33 cellular contexts compared by ENCODE assay signal in genomic region chr5:167849874-167850273, GRCh38.
"Had no signal": no experiment of that assay in that cellular context is flagged by ENCODE, and none has a peak within 500 bp of the region (broad histone marks: within the 10 kb centered on the region; RNA-seq: fewer than 3 reads in every experiment).

No MANE protein-coding gene starts in this region.

- H3K9me3 ChIP-seq: adrenal gland, body of pancreas, colonic mucosa, esophagus muscularis mucosa had no signal

- FAIRE-seq: frontal cortex had no signal

- H3K4me3 Mint-ChIP-seq: activated B cell treated with CpG ODN at 0.5 μM for 24 hours; activated CD4-positive, alpha-beta memory T cell treated with anti-CD3 and anti-CD28 coated beads for 36 hours; activated CD8-positive, alpha-beta memory T cell treated with anti-CD3 and anti-CD28 coated beads, Interleukin-2, amount 10 ng/mL, durations not matched to agents 7 days and 5 days; activated CD8-positive, alpha-beta T cell treated with anti-CD3 and anti-CD28 coated beads, Interleukin-2, amount 10 ng/mL, durations not matched to agents 7 days and 5 days; activated naive CD4-positive, alpha-beta T cell treated with anti-CD3 and anti-CD28 coated beads for 36 hours; activated naive CD4-positive, alpha-beta T cell treated with anti-CD3 and anti-CD28 coated beads, Interleukin-2, amount 50 U/mL, for 24 hours; activated naive CD8-positive, alpha-beta T cell treated with anti-CD3 and anti-CD28 coated beads for 36 hours; activated naive CD8-positive, alpha-beta T cell treated with anti-CD3 and anti-CD28 coated beads, Interleukin-2, amount 50 U/mL, for 24 hours; activated T-helper 1 cell treated with anti-CD3 and anti-CD28 coated beads, Interleukin-12 subunit alpha, Interleukin-12 subunit beta, Interleukin-2, Interleukin-4 antibody, amounts not matched to agents 30 ng/mL and 10 ng/mL and 1 ng/mL, durations not matched to agents 14 hours and 24 hours and 36 hours; T-helper 17 cell; T-helper 2 cell treated with Interferon-gamma antibody and Interleukin-4, amounts not matched to agents 5 μg/mL and 100 μg/mL, for 36 hours had no signal

- DNase-seq: activated B cell treated with CpG ODN at 0.5 μM for 24 hours; activated CD4-positive, alpha-beta memory T cell treated with anti-CD3 and anti-CD28 coated beads for 36 hours; activated CD4-positive, alpha-beta T cell treated with anti-CD3 and anti-CD28 coated beads for 48 hours; activated CD4-positive, alpha-beta T cell treated with anti-CD3 and anti-CD28 coated beads, Interleukin-2, amount 50 U/mL, for 1 hour; activated CD8-positive, alpha-beta memory T cell treated with anti-CD3 and anti-CD28 coated beads, Interleukin-2, amount 10 ng/mL, durations not matched to agents 7 days and 5 days; activated CD8-positive, alpha-beta memory T cell treated with anti-CD3 and anti-CD28 coated beads, Interleukin-2, amount 50 U/mL, for 4 hours; activated CD8-positive, alpha-beta T cell treated with anti-CD3 and anti-CD28 coated beads, Interleukin-2, amount 10 ng/mL, durations not matched to agents 7 days and 5 days; activated effector memory CD4-positive, alpha-beta T cell treated with anti-CD3 and anti-CD28 coated beads, Interleukin-2, amount 50 U/mL, for 16 hours; activated naive CD4-positive, alpha-beta T cell treated with anti-CD3 and anti-CD28 coated beads for 36 hours; activated naive CD8-positive, alpha-beta T cell treated with anti-CD3 and anti-CD28 coated beads for 36 hours; activated naive CD8-positive, alpha-beta T cell treated with anti-CD3 and anti-CD28 coated beads, Interleukin-2, amount 50 U/mL, for 24 hours; activated T-cell treated with anti-CD3 and anti-CD28 coated beads, Interleukin-2, amount 50 U/mL, for 1 hour; activated T-cell treated with anti-CD3 and anti-CD28 coated beads, Interleukin-2, amount 50 U/mL, for 48 hours; adrenal gland; amygdala; aorta; body of pancreas; caudate nucleus; colonic mucosa; effector memory CD4-positive, alpha-beta T cell; erythroblast; foreskin fibroblast; head of caudate nucleus; T-helper 1 cell; T-helper 17 cell; T1000; WERI-Rb-1 had no signal

- H3K4me1 Mint-ChIP-seq: activated B cell treated with CpG ODN at 0.5 μM for 24 hours; activated CD8-positive, alpha-beta memory T cell treated with anti-CD3 and anti-CD28 coated beads, Interleukin-2, amount 10 ng/mL, durations not matched to agents 7 days and 5 days; activated naive CD4-positive, alpha-beta T cell treated with anti-CD3 and anti-CD28 coated beads, Interleukin-2, amount 50 U/mL, for 24 hours; activated naive CD8-positive, alpha-beta T cell treated with anti-CD3 and anti-CD28 coated beads for 36 hours; activated naive CD8-positive, alpha-beta T cell treated with anti-CD3 and anti-CD28 coated beads, Interleukin-2, amount 50 U/mL, for 24 hours; T-helper 17 cell had no signal

- H3K36me3 ChIP-seq: adrenal gland, colonic mucosa, esophagus muscularis mucosa, WERI-Rb-1 had no signal

- H3K27me3 ChIP-seq: adrenal gland, body of pancreas, colonic mucosa, esophagus muscularis mucosa had no signal

- H3K4me1 ChIP-seq: adrenal gland, body of pancreas, colonic mucosa had no signal

- H3K4me3 ChIP-seq: adrenal gland, body of pancreas, colonic mucosa, esophagus muscularis mucosa had no signal

- H3K27ac Mint-ChIP-seq: activated B cell treated with CpG ODN at 0.5 μM for 24 hours; activated CD4-positive, alpha-beta memory T cell treated with anti-CD3 and anti-CD28 coated beads for 36 hours; activated CD8-positive, alpha-beta memory T cell treated with anti-CD3 and anti-CD28 coated beads, Interleukin-2, amount 10 ng/mL, durations not matched to agents 7 days and 5 days; activated CD8-positive, alpha-beta T cell treated with anti-CD3 and anti-CD28 coated beads, Interleukin-2, amount 10 ng/mL, durations not matched to agents 7 days and 5 days; activated naive CD4-positive, alpha-beta T cell treated with anti-CD3 and anti-CD28 coated beads for 36 hours; activated naive CD4-positive, alpha-beta T cell treated with anti-CD3 and anti-CD28 coated beads, Interleukin-2, amount 50 U/mL, for 24 hours; activated naive CD8-positive, alpha-beta T cell treated with anti-CD3 and anti-CD28 coated beads for 36 hours; activated naive CD8-positive, alpha-beta T cell treated with anti-CD3 and anti-CD28 coated beads, Interleukin-2, amount 50 U/mL, for 24 hours; activated T-helper 1 cell treated with anti-CD3 and anti-CD28 coated beads, Interleukin-12 subunit alpha, Interleukin-12 subunit beta, Interleukin-2, Interleukin-4 antibody, amounts not matched to agents 30 ng/mL and 10 ng/mL and 1 ng/mL, durations not matched to agents 14 hours and 24 hours and 36 hours; activated T-helper 2 cell treated with anti-CD3 and anti-CD28 coated beads, Interferon-gamma antibody, Interleukin-2, Interleukin-4, amounts not matched to agents 10 μg/mL and 5 μg/mL and 100 μg/mL, durations not matched to agents 14 hours and 24 hours and 36 hours; T-helper 17 cell; T-helper 2 cell treated with Interferon-gamma antibody and Interleukin-4, amounts not matched to agents 5 μg/mL and 100 μg/mL, for 36 hours had no signal

- H3K27ac ChIP-seq: adrenal gland, body of pancreas, colonic mucosa, esophagus muscularis mucosa, WERI-Rb-1 had no signal

- H3K9me3 Mint-ChIP-seq: activated B cell treated with CpG ODN at 0.5 μM for 24 hours; activated CD4-positive, alpha-beta memory T cell treated with anti-CD3 and anti-CD28 coated beads for 36 hours; activated naive CD4-positive, alpha-beta T cell treated with anti-CD3 and anti-CD28 coated beads for 36 hours; activated naive CD8-positive, alpha-beta T cell treated with anti-CD3 and anti-CD28 coated beads, Interleukin-2, amount 50 U/mL, for 24 hours; activated T-helper 2 cell treated with anti-CD3 and anti-CD28 coated beads, Interferon-gamma antibody, Interleukin-2, Interleukin-4, amounts not matched to agents 10 μg/mL and 5 μg/mL and 100 μg/mL, durations not matched to agents 14 hours and 24 hours and 36 hours; T-helper 2 cell treated with Interferon-gamma antibody and Interleukin-4, amounts not matched to agents 5 μg/mL and 100 μg/mL, for 36 hours had no signal

- H3K36me3 Mint-ChIP-seq: activated CD4-positive, alpha-beta memory T cell treated with anti-CD3 and anti-CD28 coated beads for 36 hours; activated CD8-positive, alpha-beta memory T cell treated with anti-CD3 and anti-CD28 coated beads, Interleukin-2, amount 10 ng/mL, durations not matched to agents 7 days and 5 days; activated naive CD4-positive, alpha-beta T cell treated with anti-CD3 and anti-CD28 coated beads, Interleukin-2, amount 50 U/mL, for 24 hours; activated naive CD8-positive, alpha-beta T cell treated with anti-CD3 and anti-CD28 coated beads for 36 hours had no signal

- H3K27me3 Mint-ChIP-seq: activated B cell treated with CpG ODN at 0.5 μM for 24 hours; activated CD4-positive, alpha-beta memory T cell treated with anti-CD3 and anti-CD28 coated beads for 36 hours; activated CD8-positive, alpha-beta memory T cell treated with anti-CD3 and anti-CD28 coated beads, Interleukin-2, amount 10 ng/mL, durations not matched to agents 7 days and 5 days; activated naive CD4-positive, alpha-beta T cell treated with anti-CD3 and anti-CD28 coated beads, Interleukin-2, amount 50 U/mL, for 24 hours; activated naive CD8-positive, alpha-beta T cell treated with anti-CD3 and anti-CD28 coated beads, Interleukin-2, amount 50 U/mL, for 24 hours had no signal
